Comparison of ENCODE assay signal across 14 cellular contexts in the genomic region with DNA sequence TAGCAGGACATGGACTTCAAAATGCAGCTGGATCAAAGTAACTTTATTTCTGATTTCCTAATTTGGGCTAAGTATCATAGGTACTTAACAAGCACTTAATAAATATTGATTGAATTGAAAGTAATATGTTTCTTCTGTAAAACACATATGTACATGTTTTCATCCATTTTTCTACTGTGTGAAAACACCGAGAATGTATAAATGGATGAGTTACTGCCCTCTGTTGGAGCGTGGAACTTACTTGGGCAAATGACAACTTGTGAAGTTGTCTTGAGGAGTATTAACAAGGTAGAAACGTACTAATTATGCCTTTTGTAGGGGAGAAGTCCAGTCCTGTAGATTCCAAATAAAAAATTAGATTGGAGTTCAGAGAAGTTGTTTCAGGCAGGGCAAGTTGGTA.
DNase-seq lines count a peak whose midpoint lies in the region; ATAC-seq and TF ChIP-seq lines count a peak whose summit lies in the region.
"Had no signal": no experiment of that assay in that cellular context is flagged by ENCODE, and none has a peak within 500 bp of the region (broad histone marks: within the 10 kb centered on the region; RNA-seq: fewer than 3 reads in every experiment).

No MANE protein-coding gene starts in this region.

- no peaks in the 10 kb centered on the region for H3K79me2 ChIP-seq in OCI-LY1 (ENCODE audit: insufficient read depth, low read length)

- no peaks in the 10 kb centered on the region for H3K27me3 Mint-ChIP-seq in chondrocyte (ENCODE audit: low read depth)
- H3K27me3 Mint-ChIP-seq: CD8-positive, alpha-beta memory T cell had no signal

- H3K36me3 ChIP-seq in OCI-LY1 (ENCODE audit: insufficient read depth, low read length) (no peaks in the 10 kb centered on the region), right lobe of liver (no peaks in the 10 kb centered on the region)
- H3K36me3 ChIP-seq: WERI-Rb-1 had no signal

- ATAC-seq in right lobe of liver = peak in 3 of 4 donors; percentile 49 to 51 (median 50)
- ATAC-seq: activated T-cell treated with anti-CD3 and anti-CD28 coated beads, Interleukin-2, amount 50 U/mL, for 4 hours; stimulated activated naive CD8-positive, alpha-beta T cell treated with anti-CD3 and anti-CD28 coated beads, Interleukin-15, Interleukin-2, amounts not matched to agents 100 U/mL and 50 U/mL, for 24 hours had no signal

- no peak overlapping the region for H3K4me3 Mint-ChIP-seq in chondrocyte (ENCODE audit: unreplicated experiment)
- H3K4me3 Mint-ChIP-seq: activated T-cell treated with anti-CD3 and anti-CD28 coated beads, Interleukin-2, amount 50 U/mL, for 4 hours; CD8-positive, alpha-beta memory T cell had no signal

- no peaks in the 10 kb centered on the region for H3K9me2 ChIP-seq in OCI-LY1 (ENCODE audit: low read depth, low read length)

- H3K4me3 ChIP-seq in OCI-LY1 (ENCODE audit: low read depth, low read length, poor library complexity, severe bottlenecking) (no peak overlapping the region), right lobe of liver (no peak overlapping the region)
- H3K4me3 ChIP-seq: lung had no signal

- WGBS in right lobe of liver (ENCODE audit: insufficient coverage, low coverage, low lambda C conversion rate, missing lambda C conversion rate) = 51% methylated on average over 3 of the region's 3 CpGs

- H3K9ac ChIP-seq in OCI-LY1 (ENCODE audit: low read length) = no peak overlapping the region

- peak; percentile 11 for DNase-seq in ELR (ENCODE audit: low read depth)
- no peak for DNase-seq in chondrocyte (ENCODE audit: low spot score)
- DNase-seq in right lobe of liver = no peak
- no peak for DNase-seq in NCI-H1436 (lab: John Stamatoyannopoulos, UW)
- no peak for DNase-seq in COLO668 (lab: John Stamatoyannopoulos, UW; ENCODE audit: unreplicated experiment)
- no peak for DNase-seq in stimulated activated CD8-positive, alpha-beta memory T cell treated with anti-CD3 and anti-CD28 coated beads, Interleukin-4, amount 100 ng/mL, for 48 hours
- DNase-seq in posterior cingulate gyrus = no peak
- DNase-seq: activated T-cell treated with anti-CD3 and anti-CD28 coated beads, Interleukin-2, amount 50 U/mL, for 4 hours; CD8-positive, alpha-beta memory T cell; NCI-H2171 treated with DMSO at 0.1 percent for 48 hours; stimulated activated naive CD8-positive, alpha-beta T cell treated with anti-CD3 and anti-CD28 coated beads, Interleukin-15, Interleukin-2, amounts not matched to agents 100 U/mL and 50 U/mL, for 24 hours; WERI-Rb-1 had no signal

- intact Hi-C loops in right lobe of liver (cut with DNase I) (no loop called here), posterior cingulate gyrus (cut with DNase I) (loop anchor here (5.0 kb wide), 1 partner anchor 80 kb away; no protein-coding TSS in a partner anchor)

- no peaks in the 10 kb centered on the region for H3K36me3 Mint-ChIP-seq in chondrocyte (ENCODE audit: low read depth)
- H3K36me3 Mint-ChIP-seq: CD8-positive, alpha-beta memory T cell had no signal

- no peak for TF ChIP-seq POLR2A in right lobe of liver (IDR thresholded peaks at IDR 0.05)

- no peaks in the 10 kb centered on the region for H3K9me3 Mint-ChIP-seq in chondrocyte (ENCODE audit: low read depth)
- H3K9me3 Mint-ChIP-seq: activated T-cell treated with anti-CD3 and anti-CD28 coated beads, Interleukin-2, amount 50 U/mL, for 4 hours; CD8-positive, alpha-beta memory T cell had no signal

- no peak overlapping the region for H3K27ac Mint-ChIP-seq in chondrocyte (ENCODE audit: unreplicated experiment)

- no peak overlapping the region for H2AFZ ChIP-seq in OCI-LY1 (ENCODE audit: low read length)

- H3K27me3 ChIP-seq in OCI-LY1 (ENCODE audit: insufficient read depth, low read length) (no peaks in the 10 kb centered on the region), right lobe of liver (no peaks in the 10 kb centered on the region)

- H3K9me3 ChIP-seq in OCI-LY1 (ENCODE audit: low read length) = no peaks in the 10 kb centered on the region
- no peaks in the 10 kb centered on the region for H3K9me3 ChIP-seq in right lobe of liver

- H3K4me1 Mint-ChIP-seq in chondrocyte (ENCODE audit: low read depth) = peaks cover 16% of the 10 kb centered on the region

- no peak overlapping the region for H3K27ac ChIP-seq in OCI-LY1 (ENCODE audit: low read depth, low read length, poor library complexity, severe bottlenecking)
- H3K27ac ChIP-seq in right lobe of liver = no peak overlapping the region
- H3K27ac ChIP-seq: WERI-Rb-1 had no signal

- no peak overlapping the region for H3K4me2 ChIP-seq in OCI-LY1 (ENCODE audit: low read length)

- no peaks in the 10 kb centered on the region for H3F3A ChIP-seq in OCI-LY1 (ENCODE audit: insufficient read depth, low read length)

- H4K20me1 ChIP-seq in OCI-LY1 (ENCODE audit: insufficient read depth, low read length) = no peaks in the 10 kb centered on the region

- no peaks in the 10 kb centered on the region for H3K4me1 ChIP-seq in OCI-LY1 (ENCODE audit: insufficient read depth, low read length, severe bottlenecking)
- H3K4me1 ChIP-seq in right lobe of liver = peaks cover 0 to 11% (median 2%) of the 10 kb centered on the region in 4 donors

- TF ChIP-seq CTCF in OCI-LY1 (IDR thresholded peaks at IDR 0.05; ENCODE audit: low read length) = peak; percentile 56
- TF ChIP-seq CTCF in chondrocyte (IDR thresholded peaks at IDR 0.05) = peak; percentile 64
- TF ChIP-seq CTCF in right lobe of liver (IDR thresholded peaks at IDR 0.05) = peak; percentile 11 to 33 (median 22)
